1 cellular context compared by ENCODE assay signal in the genomic region with DNA sequence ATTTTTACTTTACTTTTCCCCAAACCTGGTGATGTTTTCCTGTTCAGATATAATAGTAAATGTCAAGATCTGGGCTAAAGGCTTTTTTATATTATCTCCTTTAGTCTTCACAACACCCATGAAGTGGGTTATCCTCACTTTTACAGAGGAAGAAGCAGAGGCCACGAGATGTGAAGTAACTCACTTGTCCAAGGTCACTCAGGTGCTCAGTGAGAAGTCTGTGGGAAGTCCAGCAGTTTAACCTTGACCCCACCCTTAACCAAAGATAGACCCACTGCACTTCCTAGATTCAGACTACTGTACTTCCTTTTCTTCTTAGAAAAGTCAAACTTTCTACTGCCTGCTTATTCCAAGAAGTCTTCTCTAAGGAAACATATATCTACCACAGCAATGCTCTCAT.
TF ChIP-seq lines count a peak whose summit lies in the region.

No MANE protein-coding gene starts in this region.

TF ChIP-seq in SK-N-SH, 30 proteins besides CTCF, POLR2A, EP300 and RAD21:
- TF ChIP-seq ELF1 (IDR thresholded peaks at IDR 0.05), result no peak
- TF ChIP-seq, protein P1, sequence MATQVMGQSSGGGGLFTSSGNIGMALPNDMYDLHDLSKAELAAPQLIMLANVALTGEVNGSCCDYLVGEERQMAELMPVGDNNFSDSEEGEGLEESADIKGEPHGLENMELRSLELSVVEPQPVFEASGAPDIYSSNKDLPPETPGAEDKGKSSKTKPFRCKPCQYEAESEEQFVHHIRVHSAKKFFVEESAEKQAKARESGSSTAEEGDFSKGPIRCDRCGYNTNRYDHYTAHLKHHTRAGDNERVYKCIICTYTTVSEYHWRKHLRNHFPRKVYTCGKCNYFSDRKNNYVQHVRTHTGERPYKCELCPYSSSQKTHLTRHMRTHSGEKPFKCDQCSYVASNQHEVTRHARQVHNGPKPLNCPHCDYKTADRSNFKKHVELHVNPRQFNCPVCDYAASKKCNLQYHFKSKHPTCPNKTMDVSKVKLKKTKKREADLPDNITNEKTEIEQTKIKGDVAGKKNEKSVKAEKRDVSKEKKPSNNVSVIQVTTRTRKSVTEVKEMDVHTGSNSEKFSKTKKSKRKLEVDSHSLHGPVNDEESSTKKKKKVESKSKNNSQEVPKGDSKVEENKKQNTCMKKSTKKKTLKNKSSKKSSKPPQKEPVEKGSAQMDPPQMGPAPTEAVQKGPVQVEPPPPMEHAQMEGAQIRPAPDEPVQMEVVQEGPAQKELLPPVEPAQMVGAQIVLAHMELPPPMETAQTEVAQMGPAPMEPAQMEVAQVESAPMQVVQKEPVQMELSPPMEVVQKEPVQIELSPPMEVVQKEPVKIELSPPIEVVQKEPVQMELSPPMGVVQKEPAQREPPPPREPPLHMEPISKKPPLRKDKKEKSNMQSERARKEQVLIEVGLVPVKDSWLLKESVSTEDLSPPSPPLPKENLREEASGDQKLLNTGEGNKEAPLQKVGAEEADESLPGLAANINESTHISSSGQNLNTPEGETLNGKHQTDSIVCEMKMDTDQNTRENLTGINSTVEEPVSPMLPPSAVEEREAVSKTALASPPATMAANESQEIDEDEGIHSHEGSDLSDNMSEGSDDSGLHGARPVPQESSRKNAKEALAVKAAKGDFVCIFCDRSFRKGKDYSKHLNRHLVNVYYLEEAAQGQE (IDR thresholded peaks at IDR 0.05; ENCODE audit: low read depth, low read length), result no peak
- TF ChIP-seq NFIC (IDR thresholded peaks at IDR 0.05; ENCODE audit: borderline replicate concordance), result no peak
- TF ChIP-seq, protein P2, sequence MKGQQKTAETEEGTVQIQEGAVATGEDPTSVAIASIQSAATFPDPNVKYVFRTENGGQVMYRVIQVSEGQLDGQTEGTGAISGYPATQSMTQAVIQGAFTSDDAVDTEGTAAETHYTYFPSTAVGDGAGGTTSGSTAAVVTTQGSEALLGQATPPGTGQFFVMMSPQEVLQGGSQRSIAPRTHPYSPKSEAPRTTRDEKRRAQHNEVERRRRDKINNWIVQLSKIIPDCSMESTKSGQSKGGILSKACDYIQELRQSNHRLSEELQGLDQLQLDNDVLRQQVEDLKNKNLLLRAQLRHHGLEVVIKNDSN (IDR thresholded peaks at IDR 0.05; ENCODE audit: borderline replicate concordance, low read depth), result no peak
- no peak for TF ChIP-seq GATA2 (CRISPR knock-in tag; IDR thresholded peaks at IDR 0.05)
